In the genomic region with DNA sequence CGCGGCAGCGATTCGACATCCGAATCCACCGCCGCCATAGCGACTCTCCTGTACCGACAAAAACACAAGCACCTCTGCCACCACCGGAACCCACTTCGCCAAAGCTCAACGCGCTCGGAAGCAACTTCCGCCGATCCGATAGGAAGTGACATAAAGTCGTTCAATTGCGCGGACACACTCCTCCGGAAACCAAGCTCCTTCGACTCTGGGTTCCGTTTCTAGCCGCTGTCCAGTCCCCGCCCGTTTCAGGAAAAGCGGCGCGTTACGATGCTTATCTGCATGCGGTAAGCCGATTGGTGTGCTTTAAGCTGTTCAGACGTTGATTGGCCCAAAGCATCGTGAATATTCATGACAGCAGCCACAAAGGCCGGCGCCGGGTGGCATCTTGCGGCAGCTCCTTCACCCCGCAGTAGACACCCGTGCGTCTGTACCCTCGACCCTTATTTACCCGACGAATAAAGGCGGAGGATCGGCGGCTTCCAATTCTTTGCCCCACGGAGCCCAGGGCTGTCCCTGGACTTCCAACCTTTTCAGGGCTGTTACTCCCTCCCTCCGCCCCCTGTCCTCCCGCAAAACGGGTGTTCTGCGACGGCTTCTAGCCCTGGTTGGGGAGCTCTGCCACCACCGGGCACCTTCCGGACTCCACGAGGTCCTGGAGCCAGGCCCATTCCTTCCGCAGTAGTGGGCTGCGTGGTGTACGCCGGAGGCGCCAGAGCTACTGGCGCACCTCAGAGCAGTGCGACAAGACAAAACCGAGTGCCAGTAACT, we compare ENCODE assay signal across 8 cellular contexts. TPM values are rescaled to one million over a fixed set of nuclear protein-coding genes. Genes with fewer than 3 reads are reported as not detected.
DNase-seq lines count a peak whose midpoint lies in the region; ATAC-seq lines count a peak whose summit lies in the region.

A gene with protein sequence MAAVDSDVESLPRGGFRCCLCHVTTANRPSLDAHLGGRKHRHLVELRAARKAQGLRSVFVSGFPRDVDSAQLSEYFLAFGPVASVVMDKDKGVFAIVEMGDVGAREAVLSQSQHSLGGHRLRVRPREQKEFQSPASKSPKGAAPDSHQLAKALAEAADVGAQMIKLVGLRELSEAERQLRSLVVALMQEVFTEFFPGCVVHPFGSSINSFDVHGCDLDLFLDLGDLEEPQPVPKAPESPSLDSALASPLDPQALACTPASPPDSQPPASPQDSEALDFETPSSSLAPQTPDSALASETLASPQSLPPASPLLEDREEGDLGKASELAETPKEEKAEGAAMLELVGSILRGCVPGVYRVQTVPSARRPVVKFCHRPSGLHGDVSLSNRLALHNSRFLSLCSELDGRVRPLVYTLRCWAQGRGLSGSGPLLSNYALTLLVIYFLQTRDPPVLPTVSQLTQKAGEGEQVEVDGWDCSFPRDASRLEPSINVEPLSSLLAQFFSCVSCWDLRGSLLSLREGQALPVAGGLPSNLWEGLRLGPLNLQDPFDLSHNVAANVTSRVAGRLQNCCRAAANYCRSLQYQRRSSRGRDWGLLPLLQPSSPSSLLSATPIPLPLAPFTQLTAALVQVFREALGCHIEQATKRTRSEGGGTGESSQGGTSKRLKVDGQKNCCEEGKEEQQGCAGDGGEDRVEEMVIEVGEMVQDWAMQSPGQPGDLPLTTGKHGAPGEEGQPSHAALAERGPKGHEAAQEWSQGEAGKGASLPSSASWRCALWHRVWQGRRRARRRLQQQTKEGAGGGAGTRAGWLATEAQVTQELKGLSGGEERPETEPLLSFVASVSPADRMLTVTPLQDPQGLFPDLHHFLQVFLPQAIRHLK (minus strand): TSS at position 76 of the 768 bp plus-strand sequence. CDS start 38 bp downstream, at position 38.

- peak; percentile 83 for ATAC-seq in GM19468 (IDR thresholded peaks at IDR 0.05; ENCODE audit: extremely low read depth, unreplicated experiment)

- H3K4me1 Mint-ChIP-seq in CD8-positive, alpha-beta memory T cell, result peaks cover 36 to 71% (median 59%) of the 10 kb centered on the region in 3 donors

- H3K27ac Mint-ChIP-seq in CD8-positive, alpha-beta memory T cell, result peak within 1 kb of the TSS; percentile 84 to 99 (median 98)

- H3K36me3 Mint-ChIP-seq in CD8-positive, alpha-beta memory T cell, result peaks cover 7 to 72% (median 11%) of the 10 kb centered on the region in 3 donors

- no peaks in the 10 kb centered on the region for H3K9me3 Mint-ChIP-seq in CD8-positive, alpha-beta memory T cell

- POLR2A ChIA-PET in CD8-positive, alpha-beta memory T cell (lab: Charles Lee), result interaction anchor here (0.5 to 3.3 kb wide), 37 partner anchors 9 to 264 kb away, joined by 3 to 71 read pairs (median 7); a partner anchor contains a TSS

- peak within 1 kb of the TSS; percentile 84 to 98 (median 95) for H3K4me3 Mint-ChIP-seq in CD8-positive, alpha-beta memory T cell

- peaks cover 41% of the 10 kb centered on the region for H3K4me1 ChIP-seq in CD8-positive, alpha-beta memory T cell (ENCODE audit: insufficient read depth, low read length)
- H3K4me1 ChIP-seq in effector memory CD4-positive, alpha-beta T cell (ENCODE audit: control insufficient read depth, insufficient read depth, low read length, poor library complexity, severe bottlenecking), result peaks cover 20% of the 10 kb centered on the region

- peaks cover 0 to 3% of the 10 kb centered on the region in 2 donors for H3K27me3 Mint-ChIP-seq in CD8-positive, alpha-beta memory T cell

- peaks cover 44% of the 10 kb centered on the region for H3K36me3 ChIP-seq in CD8-positive, alpha-beta memory T cell (ENCODE audit: insufficient read depth, low read length)
- peaks cover 31% of the 10 kb centered on the region for H3K36me3 ChIP-seq in effector memory CD4-positive, alpha-beta T cell (ENCODE audit: control insufficient read depth, insufficient read depth, low read length)

- no peaks in the 10 kb centered on the region for H3K27me3 ChIP-seq in CD8-positive, alpha-beta memory T cell (ENCODE audit: insufficient read depth, low read length, poor library complexity, severe bottlenecking)
- no peaks in the 10 kb centered on the region for H3K27me3 ChIP-seq in effector memory CD4-positive, alpha-beta T cell (replicated peaks; ENCODE audit: control insufficient read depth, insufficient read depth, low read length, poor library complexity, severe bottlenecking)

- H3K4me3 ChIP-seq in CD8-positive, alpha-beta memory T cell (ENCODE audit: low read length), result peak within 1 kb of the TSS; percentile 83
- peak within 1 kb of the TSS; percentile 78 for H3K4me3 ChIP-seq in effector memory CD4-positive, alpha-beta T cell (ENCODE audit: insufficient read depth, low read depth, low read length, poor library complexity, severe bottlenecking)

- CTCF ChIA-PET in CD8-positive, alpha-beta memory T cell (lab: Charles Lee), result interaction anchor here (0.6 to 5.1 kb wide), 52 partner anchors 8 to 289 kb away, joined by 3 to 46 read pairs (median 5); a partner anchor contains a TSS

- DNase-seq in CD8-positive, alpha-beta memory T cell, result peak; percentile 91 to 98 (median 97)
- DNase-seq in HS-5 (ENCODE audit: low read depth) (peak; percentile 96), lung microvascular endothelial cell (ENCODE audit: low read depth in 2 of 2) (peak; percentile 99 to 100)
- DNase-seq in NK-92 treated with Interleukin-12 subunit alpha and Interleukin-12 subunit beta, amount 100 ng/mL, for 24 hours (lab: John Stamatoyannopoulos, UW), result peak; percentile 96
- DNase-seq in activated CD8-positive, alpha-beta memory T cell treated with anti-CD3 and anti-CD28 coated beads for 24 hours, result peak; percentile 96
- DNase-seq in effector memory CD4-positive, alpha-beta T cell, result peak; percentile 95 to 96 (median 96)
- peak; percentile 88 to 95 (median 92) for DNase-seq in stimulated activated CD4-positive, alpha-beta T cell treated with anti-CD3 and anti-CD28 coated beads, TNF-alpha, amount 100 ng/mL, for 48 hours (ENCODE audit: low read depth in 3 of 3)

- peak within 1 kb of the TSS; percentile 92 for H3K27ac ChIP-seq in CD8-positive, alpha-beta memory T cell (ENCODE audit: low read depth, low read length)
- peak within 1 kb of the TSS; percentile 89 for H3K27ac ChIP-seq in effector memory CD4-positive, alpha-beta T cell (ENCODE audit: insufficient read depth, low read length, poor library complexity, severe bottlenecking)

- no peaks in the 10 kb centered on the region for H3K9me3 ChIP-seq in CD8-positive, alpha-beta memory T cell (ENCODE audit: low read length)
- no peaks in the 10 kb centered on the region for H3K9me3 ChIP-seq in effector memory CD4-positive, alpha-beta T cell (ENCODE audit: control insufficient read depth, low read length)

RNA-seq across cellular contexts. Expression of the gene that starts here (rescaled TPM):
- 10 to 100 TPM; 30.8 to 32.7 TPM for total RNA-seq in CD8-positive, alpha-beta memory T cell
- polyA plus RNA-seq in CD8-positive, alpha-beta memory T cell, result 13.7 TPM
- 7.6 and 14.5 TPM in 2 replicates for total RNA-seq in lung microvascular endothelial cell

Comparison
In these comparisons a context has a peak if more than half of its experiments do, and no peak if none do; other contexts are left out.
1. Peak in every context shown above with its lines: DNase-seq, ATAC-seq, H3K4me3 ChIP-seq and H3K27ac ChIP-seq.